ENCODE assay signal across 10 cellular contexts in genomic region chr2:136375017-136375901, GRCh38.
DNase-seq lines count a peak whose midpoint lies in the region; ATAC-seq, FAIRE-seq and TF ChIP-seq lines count a peak whose summit lies in the region.
"Had no signal": no experiment of that assay in that cellular context is flagged by ENCODE, and none has a peak within 500 bp of the region (broad histone marks: within the 10 kb centered on the region; RNA-seq: fewer than 3 reads in every experiment).

No MANE protein-coding gene starts in this region.

- no peak for FAIRE-seq in D721Med (lab: Jason Lieb, UNC)
- FAIRE-seq: TTC549 had no signal

- H3K4me1 Mint-ChIP-seq in T-helper 2 cell treated with Interferon-gamma antibody and Interleukin-4, amounts not matched to agents 5 μg/mL and 100 μg/mL, for 36 hours (ENCODE audit: low read depth): peaks cover 47% of the 10 kb centered on the region
- H3K4me1 Mint-ChIP-seq in stimulated activated naive CD8-positive, alpha-beta T cell treated with anti-CD3 and anti-CD28 coated beads, Interleukin-15, amount 100 ng/mL, for 72 hours: peaks cover 46% of the 10 kb centered on the region

- ATAC-seq in HG02981 (IDR thresholded peaks at IDR 0.05; ENCODE audit: unreplicated experiment): peak; percentile 52
- ATAC-seq in stimulated activated naive CD8-positive, alpha-beta T cell treated with anti-CD3 and anti-CD28 coated beads, Interleukin-15, amount 100 ng/mL, for 72 hours: peak; percentile 89

- H3K9me3 Mint-ChIP-seq in T-helper 2 cell treated with Interferon-gamma antibody and Interleukin-4, amounts not matched to agents 5 μg/mL and 100 μg/mL, for 36 hours: peaks cover 4% of the 10 kb centered on the region
- H3K9me3 Mint-ChIP-seq in stimulated activated naive CD8-positive, alpha-beta T cell treated with anti-CD3 and anti-CD28 coated beads, Interleukin-15, amount 100 ng/mL, for 72 hours: no peaks in the 10 kb centered on the region

- peak; percentile 58 for DNase-seq in stimulated activated CD4-positive, alpha-beta T cell treated with anti-CD3 and anti-CD28 coated beads, Interleukin-15, amount 100 ng/mL, for 24 hours
- DNase-seq in stimulated activated CD4-positive, alpha-beta T cell treated with anti-CD3 and anti-CD28 coated beads, Interleukin-4, amount 100 ng/mL, for 4 hours: no peak
- peak; percentile 55 for DNase-seq in T-helper 2 cell treated with Interferon-gamma antibody and Interleukin-4, amounts not matched to agents 5 μg/mL and 100 μg/mL, for 36 hours (ENCODE audit: low spot score)
- peak; percentile 37 to 63 for DNase-seq in stimulated activated naive CD8-positive, alpha-beta T cell treated with anti-CD3 and anti-CD28 coated beads, Interleukin-15, amount 100 ng/mL, for 72 hours
- DNase-seq in D721Med (ENCODE audit: insufficient read length, low spot score) (no peak), RKO (ENCODE audit: low spot score) (no peak), superior temporal gyrus (ENCODE audit: extremely low spot score) (no peak)
- DNase-seq: occipital lobe had no signal

- peaks cover 5% of the 10 kb centered on the region for H3K36me3 Mint-ChIP-seq in T-helper 2 cell treated with Interferon-gamma antibody and Interleukin-4, amounts not matched to agents 5 μg/mL and 100 μg/mL, for 36 hours (ENCODE audit: low read depth)

- H3K27ac Mint-ChIP-seq in T-helper 2 cell treated with Interferon-gamma antibody and Interleukin-4, amounts not matched to agents 5 μg/mL and 100 μg/mL, for 36 hours: peak overlapping the region; percentile 93
- H3K27ac Mint-ChIP-seq in stimulated activated naive CD8-positive, alpha-beta T cell treated with anti-CD3 and anti-CD28 coated beads, Interleukin-15, amount 100 ng/mL, for 72 hours: peak overlapping the region; percentile 98

- TF ChIP-seq CTCF in D721Med (IDR thresholded peaks at IDR 0.05; ENCODE audit: insufficient read depth, missing control alignments): no peak

- H3K27me3 Mint-ChIP-seq in T-helper 2 cell treated with Interferon-gamma antibody and Interleukin-4, amounts not matched to agents 5 μg/mL and 100 μg/mL, for 36 hours (ENCODE audit: low read depth): no peaks in the 10 kb centered on the region
- no peaks in the 10 kb centered on the region for H3K27me3 Mint-ChIP-seq in stimulated activated naive CD8-positive, alpha-beta T cell treated with anti-CD3 and anti-CD28 coated beads, Interleukin-15, amount 100 ng/mL, for 72 hours

- peak overlapping the region; percentile 65 for H3K4me3 Mint-ChIP-seq in T-helper 2 cell treated with Interferon-gamma antibody and Interleukin-4, amounts not matched to agents 5 μg/mL and 100 μg/mL, for 36 hours
- H3K4me3 Mint-ChIP-seq in stimulated activated naive CD8-positive, alpha-beta T cell treated with anti-CD3 and anti-CD28 coated beads, Interleukin-15, amount 100 ng/mL, for 72 hours: peak overlapping the region; percentile 63 to 76

Comparison
In these comparisons a context has a peak if more than half of its experiments do, and no peak if none do; other contexts are left out.
1. DNase-seq: peak in stimulated activated CD4-positive, alpha-beta T cell treated with anti-CD3 and anti-CD28 coated beads, Interleukin-15, amount 100 ng/mL, for 24 hours (single experiment), T-helper 2 cell treated with Interferon-gamma antibody and Interleukin-4, amounts not matched to agents 5 μg/mL and 100 μg/mL, for 36 hours (single experiment) and stimulated activated naive CD8-positive, alpha-beta T cell treated with anti-CD3 and anti-CD28 coated beads, Interleukin-15, amount 100 ng/mL, for 72 hours (2 of 2); none in stimulated activated CD4-positive, alpha-beta T cell treated with anti-CD3 and anti-CD28 coated beads, Interleukin-4, amount 100 ng/mL, for 4 hours (0 of 2), D721Med (single experiment), RKO (single experiment) and superior temporal gyrus (single experiment).